24 cellular contexts compared by ENCODE assay signal in genomic region chr20:9202440-9203080, GRCh38.
A peak's percentile ranks its signal among the peaks of the same experiment; 100 is the strongest.
DNase-seq lines count a peak whose midpoint lies in the region; ATAC-seq and TF ChIP-seq lines count a peak whose summit lies in the region.
"Had no signal": no experiment of that assay in that cellular context is flagged by ENCODE, and none has a peak within 500 bp of the region (broad histone marks: within the 10 kb centered on the region; RNA-seq: fewer than 3 reads in every experiment).

No MANE protein-coding gene starts in this region.

- DNase-seq in IMR-90 (no peak), brain microvascular endothelial cell (peak; percentile 5), neuronal stem cell (ENCODE audit: low spot score) (no peak), G401 (ENCODE audit: low spot score) (no peak), erythroblast (lab: John Stamatoyannopoulos, UW) (no peak)
- DNase-seq: activated CD4-positive, alpha-beta T cell treated with anti-CD3 and anti-CD28 coated beads for 4 hours; activated naive CD4-positive, alpha-beta T cell treated with anti-CD3 and anti-CD28 coated beads, Interleukin-2, amount 10 ng/mL, durations not matched to agents 7 days and 5 days; activated T-cell treated with anti-CD3 and anti-CD28 coated beads, Interleukin-2, amount 50 U/mL, for 72 hours; BE2C; central memory CD4-positive, alpha-beta T cell; GDM1; hypothalamus; Karpas-422; NCI-H1105 treated with DMSO at 0.1 percent for 48 hours; NCI-H2029 treated with DMSO at 0.1 percent for 48 hours; psoas muscle; stimulated activated CD4-positive, alpha-beta T cell treated with anti-CD3 and anti-CD28 coated beads, Interleukin-2, amount 100 ng/mL, for 48 hours; stimulated activated naive B cell treated with anti-CD40 and anti-IgM and Interleukin-4, amounts not matched to agents 10 μg/mL and 1 μg/mL and 100 μg/mL, for 72 hours; uterus had no signal

- POLR2A ChIA-PET in IMR-90 (lab: Charles Lee; ENCODE audit: unreplicated experiment), result interaction anchor here (0.7 kb wide), 1 partner anchor 19 kb away, joined by 14 read pairs; no protein-coding TSS in a partner anchor

- 0 out of 2 replicates have a peak overlapping the region, but pooled peaks have one; percentile 20 for H2AK5ac ChIP-seq in IMR-90 (ENCODE audit: low read depth, low read length)
- H2AK5ac ChIP-seq in neuronal stem cell (ENCODE audit: low read depth, low read length), result no peak overlapping the region

- peak overlapping the region; percentile 52; the same call in 1 of the 2 replicates for H3K18ac ChIP-seq in IMR-90 (ENCODE audit: low read depth, low read length)
- no peak overlapping the region for H3K18ac ChIP-seq in neuronal stem cell (ENCODE audit: low read length)

- no peak overlapping the region for H2BK12ac ChIP-seq in neuronal stem cell (ENCODE audit: low read length)

- no peak overlapping the region for H2AK9ac ChIP-seq in IMR-90 (replicated peaks; ENCODE audit: low read depth, low read length, poor library complexity)

- intact Hi-C loops in IMR-90 (cut with micrococcal nuclease), result no loop called here

- peak overlapping the region; percentile 14; the same call in 1 of the 2 replicates for H3K4ac ChIP-seq in IMR-90 (ENCODE audit: low read depth, low read length)
- H3K4ac ChIP-seq in neuronal stem cell (ENCODE audit: low read length), result no peak overlapping the region

- H3K4me1 ChIP-seq in BLaER1 (peaks cover 14% of the 10 kb centered on the region), IMR-90 (ENCODE audit: control insufficient read depth, insufficient read depth, low read length) (peaks cover 18% of the 10 kb centered on the region), neuronal stem cell (ENCODE audit: control insufficient read depth in 2 of 2, insufficient read depth in 1 of 2, low read depth in 1 of 2, low read length in 2 of 2) (peaks cover 2 to 5% of the 10 kb centered on the region in 2 donors)
- H3K4me1 ChIP-seq: psoas muscle, uterus had no signal

- H3K9me3 ChIP-seq in BLaER1 (no peaks in the 10 kb centered on the region), IMR-90 (ENCODE audit: control insufficient read depth, insufficient read depth, low read length) (no peaks in the 10 kb centered on the region), neuronal stem cell (replicated peaks in 1 of 2; ENCODE audit: control insufficient read depth in 2 of 2, insufficient read depth in 1 of 2, low read depth in 1 of 2, low read length in 2 of 2) (no peaks in the 10 kb centered on the region)
- H3K9me3 ChIP-seq: BE2C, neutrophil, psoas muscle, uterus had no signal

- TF ChIP-seq CTCF in IMR-90 (conservative IDR thresholded peaks at IDR 0.05; ENCODE audit: low read depth, low read length) (no peak), brain microvascular endothelial cell (IDR thresholded peaks at IDR 0.05; ENCODE audit: low read depth, low read length, missing control alignments) (no peak)

- dilution Hi-C loops in IMR-90 (cut with HindIII; ENCODE audit: low sequenced_read_pairs, unreplicated experiment), result no loop called here

- H3K56ac ChIP-seq in IMR-90 (ENCODE audit: extremely low read depth, insufficient read depth, low read length), result no peak overlapping the region

- peaks cover 17 to 58% of the 10 kb centered on the region in 2 experiments for H3K79me1 ChIP-seq in IMR-90 (ENCODE audit: low read depth in 1 of 2, low read length in 2 of 2)
- no peaks in the 10 kb centered on the region for H3K79me1 ChIP-seq in neuronal stem cell (ENCODE audit: low read depth, low read length)

- CTCF ChIA-PET in IMR-90 (lab: Yijun Ruan, JAX), result interaction anchor here (0.7 kb wide), 1 partner anchor 157 kb away, joined by 3 read pairs; no protein-coding TSS in a partner anchor

- peaks cover 8% of the 10 kb centered on the region for H3K9me1 ChIP-seq in IMR-90 (ENCODE audit: insufficient read depth, low read length)

- no peaks in the 10 kb centered on the region for H3K36me3 ChIP-seq in BLaER1
- H3K36me3 ChIP-seq in IMR-90 (ENCODE audit: control insufficient read depth, insufficient read depth, low read length), result no peaks in the 10 kb centered on the region
- H3K36me3 ChIP-seq in brain microvascular endothelial cell (replicated peaks), result no peaks in the 10 kb centered on the region
- no peaks in the 10 kb centered on the region for H3K36me3 ChIP-seq in neuronal stem cell (replicated peaks in 1 of 2; ENCODE audit: control insufficient read depth in 2 of 2, insufficient read depth in 2 of 2, low read length in 2 of 2)
- H3K36me3 ChIP-seq: BE2C, neutrophil, uterus had no signal

- no CpG with 5 or more reads among the region's 3 CpGs for WGBS in IMR-90 (ENCODE audit: extremely low coverage in 2 of 2, insufficient read length in 1 of 2), 2 experiments
- no CpG with 5 or more reads among the region's 3 CpGs for WGBS in neuronal stem cell (ENCODE audit: extremely low coverage in 2 of 2, insufficient read length in 2 of 2, insufficient replicate concordance in 1 of 2), 2 donors

- H2BK15ac ChIP-seq in IMR-90 (ENCODE audit: low read depth, low read length), result peak overlapping the region; percentile 20; the same call in 1 of the 3 replicates
- H2BK15ac ChIP-seq in neuronal stem cell (ENCODE audit: low read length), result no peak overlapping the region

- H4K8ac ChIP-seq in IMR-90 (ENCODE audit: low read depth in 2 of 2, low read length in 2 of 2), result no peak overlapping the region
- H4K8ac ChIP-seq in neuronal stem cell (ENCODE audit: low read depth, low read length), result no peak overlapping the region

- H2BK120ac ChIP-seq in IMR-90 (ENCODE audit: low read depth, low read length) (0 out of 2 replicates have a peak overlapping the region, but pooled peaks have one; percentile 32), neuronal stem cell (ENCODE audit: low read depth, low read length) (no peak overlapping the region)

- no peaks in the 10 kb centered on the region for H3K27me3 ChIP-seq in BLaER1
- H3K27me3 ChIP-seq in IMR-90 (ENCODE audit: control insufficient read depth, insufficient read depth, low read length), result no peaks in the 10 kb centered on the region
- no peaks in the 10 kb centered on the region for H3K27me3 ChIP-seq in brain microvascular endothelial cell (replicated peaks)
- H3K27me3 ChIP-seq in neuronal stem cell (ENCODE audit: control insufficient read depth in 3 of 3, insufficient read depth in 3 of 3, low read depth in 1 of 3, low read length in 3 of 3), result no peaks in the 10 kb centered on the region
- H3K27me3 ChIP-seq: BE2C, neutrophil, uterus had no signal

- H4K91ac ChIP-seq in IMR-90 (ENCODE audit: insufficient read depth, low read depth, low read length), result no peak overlapping the region
- H4K91ac ChIP-seq in neuronal stem cell (ENCODE audit: low read depth, low read length, poor library complexity), result no peak overlapping the region

- H2BK20ac ChIP-seq in IMR-90 (ENCODE audit: low read depth, low read length), result no peak overlapping the region

- H3K23ac ChIP-seq in IMR-90 (ENCODE audit: low read depth, low read length) (no peak overlapping the region), neuronal stem cell (ENCODE audit: low read depth, low read length, poor library complexity) (no peak overlapping the region)

- H3K14ac ChIP-seq in IMR-90 (replicated peaks; ENCODE audit: low read depth, low read length), result peak overlapping the region; percentile 40; the same call in 1 of the 2 replicates
- no peak overlapping the region for H3K14ac ChIP-seq in neuronal stem cell (ENCODE audit: low read length)

- H2AFZ ChIP-seq in IMR-90 (replicated peaks; ENCODE audit: low read length, poor library complexity), result no peak overlapping the region
- H2AFZ ChIP-seq in neuronal stem cell (ENCODE audit: low read length), result peak overlapping the region; percentile 20

- no peak overlapping the region for H3K4me3 ChIP-seq in BLaER1
- H3K4me3 ChIP-seq in IMR-90 (ENCODE audit: insufficient read depth, low read depth, low read length), result no peak overlapping the region
- H3K4me3 ChIP-seq in brain microvascular endothelial cell (ENCODE audit: low read depth, low read length), result no peak overlapping the region
- no peak overlapping the region for H3K4me3 ChIP-seq in neuronal stem cell (ENCODE audit: low read length in 2 of 2)
- H3K4me3 ChIP-seq: psoas muscle, smooth muscle cell, uterus had no signal

- TF ChIP-seq RAD21 in IMR-90 (IDR thresholded peaks at IDR 0.05; ENCODE audit: low read length), result no peak

- H3K27ac ChIP-seq in BLaER1, result no peak overlapping the region
- no peak overlapping the region for H3K27ac ChIP-seq in IMR-90 (ENCODE audit: insufficient read depth, low read length)
- no peak overlapping the region for H3K27ac ChIP-seq in brain microvascular endothelial cell
- H3K27ac ChIP-seq in neuronal stem cell (replicated peaks; ENCODE audit: low read length), result no peak overlapping the region
- H3K27ac ChIP-seq: neutrophil, psoas muscle, uterus had no signal

- TF ChIP-seq POLR2A in IMR-90 (IDR thresholded peaks at IDR 0.05; ENCODE audit: low read depth, low read length) (no peak), erythroblast (IDR thresholded peaks at IDR 0.05; ENCODE audit: low read length) (no peak)

- H4K5ac ChIP-seq in IMR-90 (ENCODE audit: low read depth, low read length), result 0 out of 2 replicates have a peak overlapping the region, but pooled peaks have one; percentile 29

- H3K4me2 ChIP-seq in BLaER1, result peak overlapping the region; percentile 32; the same call in 1 of the 2 replicates
- H3K4me2 ChIP-seq in IMR-90 (ENCODE audit: low read depth, low read length), result no peak overlapping the region
- no peak overlapping the region for H3K4me2 ChIP-seq in neuronal stem cell (ENCODE audit: insufficient read depth, low read length, poor library complexity, severe bottlenecking)
- H3K4me2 ChIP-seq: smooth muscle cell had no signal

- in situ Hi-C loops in IMR-90 (cut with MboI; ENCODE audit: low sequenced_read_pairs) (no loop called here), brain microvascular endothelial cell (cut with HindIII; ENCODE audit: low pct_ligation_motif_present, low sequenced_read_pairs) (no loop called here), G401 (cut with HindIII; ENCODE audit: low sequenced_read_pairs) (no loop called here)

- H4K20me1 ChIP-seq in BLaER1 (no peaks in the 10 kb centered on the region), IMR-90 (ENCODE audit: insufficient read depth, low read length) (peaks cover 4% of the 10 kb centered on the region; the same call in 1 of the 2 replicates)

- no TSS peak for BruUV-seq in IMR-90 (replicated peaks; lab: Mats Ljungman, UMichigan)

- ATAC-seq in IMR-90 (ENCODE audit: low read depth), result no peak
- no peak for ATAC-seq in GM19324 (IDR thresholded peaks at IDR 0.05; ENCODE audit: low FRiP score, unreplicated experiment)
- ATAC-seq: activated T-cell treated with anti-CD3 and anti-CD28 coated beads, Interleukin-2, amount 50 U/mL, for 72 hours; Panc1; psoas muscle had no signal

- H2BK5ac ChIP-seq in IMR-90 (ENCODE audit: low read depth, low read length, poor library complexity, severe bottlenecking) (no peak overlapping the region), neuronal stem cell (ENCODE audit: low read length) (no peak overlapping the region)

- H3K9ac ChIP-seq in BLaER1 (no peak overlapping the region), IMR-90 (ENCODE audit: low read depth, low read length) (no peak overlapping the region), neuronal stem cell (ENCODE audit: low read depth, low read length, poor library complexity) (no peak overlapping the region)
